13 cellular contexts compared by ENCODE assay signal in genomic region chr13:77861716-77862115, GRCh38. TPM values are rescaled to one million over a fixed set of nuclear protein-coding genes. Genes with fewer than 3 reads are reported as not detected.
"Had no signal": no experiment of that assay in that cellular context is flagged by ENCODE, and none has a peak within 500 bp of the region (broad histone marks: within the 10 kb centered on the region; RNA-seq: fewer than 3 reads in every experiment).

No MANE protein-coding gene starts in this region.

- H3K27ac Mint-ChIP-seq: activated B cell treated with CpG ODN at 0.5 μM for 24 hours; T-helper 1 cell treated with Interleukin-12 subunit alpha and Interleukin-12 subunit beta and Interleukin-4 antibody, amounts not matched to agents 30 μg/mL and 1 μg/mL, for 36 hours had no signal

- H3K4me1 ChIP-seq: body of pancreas, parathyroid adenoma, tibial artery had no signal

- H3K4me3 Mint-ChIP-seq: activated B cell treated with CpG ODN at 0.5 μM for 24 hours; neural crest cell; T-helper 1 cell treated with Interleukin-12 subunit alpha and Interleukin-12 subunit beta and Interleukin-4 antibody, amounts not matched to agents 30 μg/mL and 1 μg/mL, for 36 hours had no signal

- H3K36me3 ChIP-seq: tibial artery had no signal

- H3K9me3 ChIP-seq: body of pancreas, tibial artery had no signal

- H3K4me3 ChIP-seq: body of pancreas, skin epidermis, tibial artery had no signal

- H3K9ac ChIP-seq: parathyroid adenoma had no signal

- H3K27ac ChIP-seq: epithelial cell of prostate, parathyroid adenoma, tibial artery had no signal

- DNase-seq: activated B cell treated with CpG ODN at 0.5 μM for 24 hours; activated CD4-positive, alpha-beta T cell treated with anti-CD3 and anti-CD28 coated beads, Interleukin-2, amount 50 U/mL, for 1 hour; activated naive CD4-positive, alpha-beta T cell treated with anti-CD3 and anti-CD28 coated beads, Interleukin-2, amount 50 U/mL, for 16 hours; activated T-cell treated with anti-CD3 and anti-CD28 coated beads, Interleukin-2, amount 50 U/mL, for 1 hour; body of pancreas; central memory CD4-positive, alpha-beta T cell; effector memory CD4-positive, alpha-beta T cell; tibial artery had no signal

- H3K27me3 ChIP-seq: body of pancreas, tibial artery had no signal

- H3K4me1 Mint-ChIP-seq: activated B cell treated with CpG ODN at 0.5 μM for 24 hours had no signal

- ATAC-seq: body of pancreas had no signal

- H3K9me3 Mint-ChIP-seq: activated B cell treated with CpG ODN at 0.5 μM for 24 hours; T-helper 1 cell treated with Interleukin-12 subunit alpha and Interleukin-12 subunit beta and Interleukin-4 antibody, amounts not matched to agents 30 μg/mL and 1 μg/mL, for 36 hours had no signal

RNA-seq across cellular contexts. Expression of gene EDNRB, which starts 56.9 kb away (rescaled TPM):
- total RNA-seq: activated B cell treated with CpG ODN at 0.5 μM for 24 hours had no signal
